ENCODE assay signal across 12 cellular contexts in the genomic region with DNA sequence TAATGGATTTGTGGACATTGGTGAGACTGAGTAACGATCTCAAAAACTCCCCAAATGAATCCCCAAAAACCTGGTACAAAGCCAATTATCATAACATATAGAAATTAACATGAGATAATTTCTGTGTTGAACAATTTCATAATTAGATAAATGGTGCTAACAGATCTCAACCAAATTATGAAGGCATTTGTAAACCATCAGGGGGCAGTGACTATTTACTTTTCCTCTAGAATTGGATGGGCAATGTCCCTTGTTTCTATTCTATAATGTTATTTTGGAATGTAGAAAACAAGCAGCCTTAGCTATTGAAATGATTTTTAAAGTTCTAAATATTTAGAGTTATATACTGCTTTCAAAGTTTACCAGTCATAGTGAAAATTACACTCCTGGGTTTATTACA. TPM values are rescaled to one million over a fixed set of nuclear protein-coding genes. Genes with fewer than 3 reads are reported as not detected.
DNase-seq lines count a peak whose midpoint lies in the region; ATAC-seq and TF ChIP-seq lines count a peak whose summit lies in the region.
"Had no signal": no experiment of that assay in that cellular context is flagged by ENCODE, and none has a peak within 500 bp of the region (broad histone marks: within the 10 kb centered on the region; RNA-seq: fewer than 3 reads in every experiment).

No MANE protein-coding gene starts in this region.

- TF ChIP-seq CTCF in MM.1S (IDR thresholded peaks at IDR 0.05; ENCODE audit: low read length), result peak; percentile 31; the same call in 1 of the 2 replicates
- peak in 32 of 56 donors; percentile 5 to 46 (median 22) for TF ChIP-seq CTCF in dorsolateral prefrontal cortex (IDR thresholded peaks at IDR 0.05 in 54 of 56, conservative IDR thresholded peaks at IDR 0.05 in 2 of 56; ENCODE audit: low read depth in 1 of 56, partially characterized antibody in 56 of 56)
- peak; percentile 24 for TF ChIP-seq CTCF in parathyroid adenoma (IDR thresholded peaks at IDR 0.05)

- H3K4me2 ChIP-seq in MM.1S (ENCODE audit: low read depth, low read length) (no peak overlapping the region), parathyroid adenoma (ENCODE audit: low read length) (no peak overlapping the region)

- H3K4me3 ChIP-seq in MM.1S (ENCODE audit: low read length), result no peak overlapping the region
- H3K4me3 ChIP-seq in dorsolateral prefrontal cortex, result no peak overlapping the region
- H3K4me3 ChIP-seq in parathyroid adenoma (ENCODE audit: low read depth, low read length), result no peak overlapping the region
- H3K4me3 ChIP-seq: Peyer's patch had no signal

- H3K79me2 ChIP-seq in MM.1S (ENCODE audit: low read length) (no peaks in the 10 kb centered on the region), parathyroid adenoma (no peaks in the 10 kb centered on the region)

- H3K9ac ChIP-seq in MM.1S (ENCODE audit: low read length), result no peak overlapping the region
- no peak overlapping the region for H3K9ac ChIP-seq in parathyroid adenoma

- ATAC-seq in GM19035 (IDR thresholded peaks at IDR 0.05; ENCODE audit: unreplicated experiment), result no peak
- no peak for ATAC-seq in GM21576 (IDR thresholded peaks at IDR 0.05; ENCODE audit: unreplicated experiment)

- H2AFZ ChIP-seq in MM.1S (ENCODE audit: low read length) (no peak overlapping the region), parathyroid adenoma (no peak overlapping the region)

- intact Hi-C loops in dorsolateral prefrontal cortex (cut with DNase I), result no loop called here

- no peaks in the 10 kb centered on the region for H3F3A ChIP-seq in MM.1S (ENCODE audit: insufficient read depth, low read length)

- H3K4me1 ChIP-seq in MM.1S (ENCODE audit: low read length) (no peaks in the 10 kb centered on the region), parathyroid adenoma (no peaks in the 10 kb centered on the region)
- H3K4me1 ChIP-seq: Peyer's patch had no signal

- H3K9me3 ChIP-seq in MM.1S (replicated peaks; ENCODE audit: insufficient read depth, low read length) (no peaks in the 10 kb centered on the region), parathyroid adenoma (ENCODE audit: control insufficient read depth, low read length) (no peaks in the 10 kb centered on the region)
- H3K9me3 ChIP-seq: Peyer's patch had no signal

- peak; percentile 30 for DNase-seq in EH (ENCODE audit: low read depth)
- DNase-seq in MM.1S, result no peak
- DNase-seq in dorsolateral prefrontal cortex, result no peak
- no peak for DNase-seq in activated naive CD4-positive, alpha-beta T cell treated with anti-CD3 and anti-CD28 coated beads, Interleukin-2, amount 50 U/mL, for 16 hours
- no peak for DNase-seq in NCI-H748 (lab: John Stamatoyannopoulos, UW; ENCODE audit: unreplicated experiment)
- DNase-seq: GOT3; NCI-H2081; Peyer's patch; stimulated activated naive CD4-positive, alpha-beta T cell treated with Interleukin-2 at 50 U/mL for 16 hours had no signal

- no peaks in the 10 kb centered on the region for H3K36me3 ChIP-seq in MM.1S (replicated peaks; ENCODE audit: insufficient read depth, low read length)
- H3K36me3 ChIP-seq in parathyroid adenoma (ENCODE audit: control insufficient read depth, insufficient read depth, low read length), result no peaks in the 10 kb centered on the region
- H3K36me3 ChIP-seq: Peyer's patch had no signal

- no peaks in the 10 kb centered on the region for H4K20me1 ChIP-seq in MM.1S (ENCODE audit: insufficient read depth, low read length)

- H3K27me3 ChIP-seq in MM.1S (replicated peaks; ENCODE audit: insufficient read depth, low read length) (no peaks in the 10 kb centered on the region), dorsolateral prefrontal cortex (no peaks in the 10 kb centered on the region), parathyroid adenoma (ENCODE audit: control insufficient read depth, insufficient read depth, low read length) (no peaks in the 10 kb centered on the region)
- H3K27me3 ChIP-seq: Peyer's patch had no signal

- no peak overlapping the region for H3K27ac ChIP-seq in MM.1S (ENCODE audit: low read length)
- H3K27ac ChIP-seq in dorsolateral prefrontal cortex, result no peak overlapping the region
- no peak overlapping the region for H3K27ac ChIP-seq in parathyroid adenoma
- H3K27ac ChIP-seq: Peyer's patch had no signal

- no peaks in the 10 kb centered on the region for H3K9me2 ChIP-seq in MM.1S (replicated peaks; ENCODE audit: insufficient read depth, low read length)

RNA-seq across cellular contexts. Expression of a gene that starts 57.8 kb away (rescaled TPM):
- total RNA-seq in dorsolateral prefrontal cortex, result 100 to 1,000 TPM in 108 of 120 experiments, 10 to 100 TPM in 12; 56.0 to 204 (median 131) TPM
